Comparison of ENCODE assay signal across 10 cellular contexts in the genomic region with DNA sequence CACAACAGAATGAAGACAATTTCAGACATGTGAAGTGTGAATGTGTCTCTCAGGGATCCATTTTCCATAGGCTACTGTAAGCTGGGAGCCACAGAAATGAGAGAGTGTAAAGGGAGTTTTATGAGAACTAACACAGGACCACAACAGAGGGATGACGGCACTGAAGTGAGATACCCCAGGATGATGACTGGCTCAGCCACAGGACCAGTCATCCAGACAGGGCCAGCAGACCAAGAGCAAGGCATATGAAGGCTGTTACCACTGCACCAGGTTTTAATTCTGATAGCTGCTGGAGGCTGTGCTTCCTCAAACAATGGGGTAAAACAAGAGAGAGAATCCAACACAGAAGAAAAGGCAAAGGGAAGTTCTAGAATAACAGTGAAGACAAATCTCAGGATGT.
DNase-seq lines count a peak whose midpoint lies in the region; ATAC-seq and TF ChIP-seq lines count a peak whose summit lies in the region.
"Had no signal": no experiment of that assay in that cellular context is flagged by ENCODE, and none has a peak within 500 bp of the region (broad histone marks: within the 10 kb centered on the region; RNA-seq: fewer than 3 reads in every experiment).

No MANE protein-coding gene starts in this region.

- no peaks in the 10 kb centered on the region for H3K27me3 Mint-ChIP-seq in activated naive CD8-positive, alpha-beta T cell treated with anti-CD3 and anti-CD28 coated beads for 36 hours
- H3K27me3 Mint-ChIP-seq in stimulated activated naive B cell treated with anti-CD40 and anti-IgM and Interleukin-4, amounts not matched to agents 10 μg/mL and 1 μg/mL and 100 μg/mL, for 72 hours: no peaks in the 10 kb centered on the region

- peaks cover 68% of the 10 kb centered on the region for H3K36me3 Mint-ChIP-seq in activated naive CD8-positive, alpha-beta T cell treated with anti-CD3 and anti-CD28 coated beads for 36 hours
- H3K36me3 Mint-ChIP-seq in stimulated activated naive B cell treated with anti-CD40 and anti-IgM and Interleukin-4, amounts not matched to agents 10 μg/mL and 1 μg/mL and 100 μg/mL, for 72 hours: peaks cover 49 to 77% of the 10 kb centered on the region in 2 donors

- H3K9me3 Mint-ChIP-seq in activated naive CD8-positive, alpha-beta T cell treated with anti-CD3 and anti-CD28 coated beads for 36 hours: peaks cover 11% of the 10 kb centered on the region
- peaks cover 8 to 9% of the 10 kb centered on the region in 2 donors for H3K9me3 Mint-ChIP-seq in stimulated activated naive B cell treated with anti-CD40 and anti-IgM and Interleukin-4, amounts not matched to agents 10 μg/mL and 1 μg/mL and 100 μg/mL, for 72 hours

- peak overlapping the region; percentile 36 for H3K4me3 Mint-ChIP-seq in activated naive CD8-positive, alpha-beta T cell treated with anti-CD3 and anti-CD28 coated beads for 36 hours
- no peak overlapping the region for H3K4me3 Mint-ChIP-seq in stimulated activated naive B cell treated with anti-CD40 and anti-IgM and Interleukin-4, amounts not matched to agents 10 μg/mL and 1 μg/mL and 100 μg/mL, for 72 hours
- H3K4me3 Mint-ChIP-seq: endodermal cell had no signal

- peaks cover 62% of the 10 kb centered on the region for H3K4me1 Mint-ChIP-seq in activated naive CD8-positive, alpha-beta T cell treated with anti-CD3 and anti-CD28 coated beads for 36 hours
- peaks cover 39 to 70% of the 10 kb centered on the region in 2 donors for H3K4me1 Mint-ChIP-seq in stimulated activated naive B cell treated with anti-CD40 and anti-IgM and Interleukin-4, amounts not matched to agents 10 μg/mL and 1 μg/mL and 100 μg/mL, for 72 hours
- H3K4me1 Mint-ChIP-seq: endodermal cell had no signal

- DNase-seq in activated effector memory CD4-positive, alpha-beta T cell treated with anti-CD3 and anti-CD28 coated beads, Interleukin-2, amount 50 U/mL, for 16 hours: peak; percentile 70
- DNase-seq in activated effector memory CD4-positive, alpha-beta T cell treated with Interleukin-2 at 50 U/mL for 16 hours: no peak
- DNase-seq in MV-4-11 (lab: John Stamatoyannopoulos, UW): peak; percentile 37
- peak; percentile 62 for DNase-seq in activated naive CD8-positive, alpha-beta T cell treated with anti-CD3 and anti-CD28 coated beads for 36 hours
- DNase-seq in stimulated activated naive B cell treated with anti-CD40 and anti-IgM and Interleukin-4, amounts not matched to agents 10 μg/mL and 1 μg/mL and 100 μg/mL, for 72 hours: no peak
- no peak for DNase-seq in foreskin fibroblast
- DNase-seq in RKO (ENCODE audit: low spot score): no peak
- DNase-seq in NCI-H345 treated with DMSO at 0.1 percent for 48 hours (lab: John Stamatoyannopoulos, UW; ENCODE audit: unreplicated experiment): no peak
- DNase-seq: endodermal cell, NCI-H510A had no signal

- no peak for TF ChIP-seq CTCF in foreskin fibroblast (IDR thresholded peaks at IDR 0.05; ENCODE audit: low read depth, low read length)

- H3K27ac Mint-ChIP-seq in activated naive CD8-positive, alpha-beta T cell treated with anti-CD3 and anti-CD28 coated beads for 36 hours: peak overlapping the region; percentile 75
- peak overlapping the region; percentile 32 for H3K27ac Mint-ChIP-seq in stimulated activated naive B cell treated with anti-CD40 and anti-IgM and Interleukin-4, amounts not matched to agents 10 μg/mL and 1 μg/mL and 100 μg/mL, for 72 hours
- H3K27ac Mint-ChIP-seq: endodermal cell had no signal

- no peak overlapping the region for H3K4me3 ChIP-seq in foreskin fibroblast (ENCODE audit: low read depth in 1 of 2, low read length in 2 of 2)

- peak; percentile 85 to 95 for ATAC-seq in stimulated activated naive B cell treated with anti-CD40 and anti-IgM and Interleukin-4, amounts not matched to agents 10 μg/mL and 1 μg/mL and 100 μg/mL, for 72 hours (replicated peaks)

Comparison
In these comparisons a context has a peak if more than half of its experiments do, and no peak if none do; other contexts are left out.
1. DNase-seq: peak in activated effector memory CD4-positive, alpha-beta T cell treated with anti-CD3 and anti-CD28 coated beads, Interleukin-2, amount 50 U/mL, for 16 hours (single experiment), MV-4-11 (single experiment) and activated naive CD8-positive, alpha-beta T cell treated with anti-CD3 and anti-CD28 coated beads for 36 hours (single experiment); none in activated effector memory CD4-positive, alpha-beta T cell treated with Interleukin-2 at 50 U/mL for 16 hours (single experiment), stimulated activated naive B cell treated with anti-CD40 and anti-IgM and Interleukin-4, amounts not matched to agents 10 μg/mL and 1 μg/mL and 100 μg/mL, for 72 hours (single experiment), foreskin fibroblast (0 of 2), RKO (single experiment) and NCI-H345 treated with DMSO at 0.1 percent for 48 hours (single experiment).